In the genomic region with DNA sequence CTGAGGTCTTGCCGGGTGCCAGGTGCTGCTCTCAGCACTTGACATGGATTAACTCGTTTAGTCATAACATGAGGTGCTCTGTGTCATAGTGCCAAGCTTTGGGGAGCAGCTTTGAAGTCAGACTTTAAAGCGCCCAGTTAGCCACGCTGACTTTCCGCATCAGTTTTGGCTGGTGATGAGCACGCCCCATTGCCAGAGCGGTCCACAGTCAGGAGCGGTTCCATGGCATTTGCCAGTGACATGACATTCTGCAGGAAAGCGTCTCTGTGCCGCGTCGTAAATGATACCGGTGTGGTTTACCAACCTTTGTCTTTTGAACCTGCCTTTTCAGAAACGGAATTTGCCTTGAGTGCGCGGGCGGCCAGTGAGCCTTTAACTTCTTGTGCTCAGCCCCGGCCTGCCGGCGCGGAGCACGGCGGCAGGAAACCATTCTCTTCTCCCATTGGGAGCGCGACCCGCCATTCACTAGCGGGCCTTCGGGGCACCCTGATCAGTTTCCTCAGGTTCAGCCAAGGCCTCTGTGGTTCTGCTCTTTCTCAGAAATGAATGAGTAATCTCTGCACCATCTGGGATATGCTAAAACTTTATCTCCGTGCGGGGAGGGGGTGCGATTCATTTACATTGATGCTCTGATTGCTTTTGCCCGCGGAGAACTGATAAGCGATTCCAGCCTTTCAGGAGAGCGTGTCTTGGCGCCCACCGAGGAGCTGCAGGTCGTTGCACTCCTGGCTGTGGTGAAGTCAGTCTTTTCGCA, we compare ENCODE assay signal across 1 cellular context.
TF ChIP-seq lines count a peak whose summit lies in the region.

No MANE protein-coding gene starts in this region.

TF ChIP-seq in HepG2, 621 proteins besides CTCF, POLR2A, EP300 and RAD21 (continued from another document and continues in another):
- TF ChIP-seq, protein P1, sequence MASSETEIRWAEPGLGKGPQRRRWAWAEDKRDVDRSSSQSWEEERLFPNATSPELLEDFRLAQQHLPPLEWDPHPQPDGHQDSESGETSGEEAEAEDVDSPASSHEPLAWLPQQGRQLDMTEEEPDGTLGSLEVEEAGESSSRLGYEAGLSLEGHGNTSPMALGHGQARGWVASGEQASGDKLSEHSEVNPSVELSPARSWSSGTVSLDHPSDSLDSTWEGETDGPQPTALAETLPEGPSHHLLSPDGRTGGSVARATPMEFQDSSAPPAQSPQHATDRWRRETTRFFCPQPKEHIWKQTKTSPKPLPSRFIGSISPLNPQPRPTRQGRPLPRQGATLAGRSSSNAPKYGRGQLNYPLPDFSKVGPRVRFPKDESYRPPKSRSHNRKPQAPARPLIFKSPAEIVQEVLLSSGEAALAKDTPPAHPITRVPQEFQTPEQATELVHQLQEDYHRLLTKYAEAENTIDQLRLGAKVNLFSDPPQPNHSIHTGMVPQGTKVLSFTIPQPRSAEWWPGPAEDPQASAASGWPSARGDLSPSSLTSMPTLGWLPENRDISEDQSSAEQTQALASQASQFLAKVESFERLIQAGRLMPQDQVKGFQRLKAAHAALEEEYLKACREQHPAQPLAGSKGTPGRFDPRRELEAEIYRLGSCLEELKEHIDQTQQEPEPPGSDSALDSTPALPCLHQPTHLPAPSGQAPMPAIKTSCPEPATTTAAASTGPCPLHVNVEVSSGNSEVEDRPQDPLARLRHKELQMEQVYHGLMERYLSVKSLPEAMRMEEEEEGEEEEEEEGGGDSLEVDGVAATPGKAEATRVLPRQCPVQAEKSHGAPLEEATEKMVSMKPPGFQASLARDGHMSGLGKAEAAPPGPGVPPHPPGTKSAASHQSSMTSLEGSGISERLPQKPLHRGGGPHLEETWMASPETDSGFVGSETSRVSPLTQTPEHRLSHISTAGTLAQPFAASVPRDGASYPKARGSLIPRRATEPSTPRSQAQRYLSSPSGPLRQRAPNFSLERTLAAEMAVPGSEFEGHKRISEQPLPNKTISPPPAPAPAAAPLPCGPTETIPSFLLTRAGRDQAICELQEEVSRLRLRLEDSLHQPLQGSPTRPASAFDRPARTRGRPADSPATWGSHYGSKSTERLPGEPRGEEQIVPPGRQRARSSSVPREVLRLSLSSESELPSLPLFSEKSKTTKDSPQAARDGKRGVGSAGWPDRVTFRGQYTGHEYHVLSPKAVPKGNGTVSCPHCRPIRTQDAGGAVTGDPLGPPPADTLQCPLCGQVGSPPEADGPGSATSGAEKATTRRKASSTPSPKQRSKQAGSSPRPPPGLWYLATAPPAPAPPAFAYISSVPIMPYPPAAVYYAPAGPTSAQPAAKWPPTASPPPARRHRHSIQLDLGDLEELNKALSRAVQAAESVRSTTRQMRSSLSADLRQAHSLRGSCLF (CRISPR knock-in tag; IDR thresholded peaks at IDR 0.05; ENCODE audit: borderline replicate concordance): no peak
- TF ChIP-seq EED (CRISPR knock-in tag; IDR thresholded peaks at IDR 0.05) (no peak), CHD4 (IDR thresholded peaks at IDR 0.05; ENCODE audit: borderline replicate concordance, low read length) (no peak), FOXP1 (IDR thresholded peaks at IDR 0.05) (no peak), FOXP1 (CRISPR knock-in tag; IDR thresholded peaks at IDR 0.05) (no peak), ZFP36L1 (CRISPR knock-in tag; IDR thresholded peaks at IDR 0.05) (no peak), RARG (CRISPR knock-in tag; IDR thresholded peaks at IDR 0.05; ENCODE audit: low read depth) (no peak), DNMT1 (CRISPR knock-in tag; IDR thresholded peaks at IDR 0.05) (no peak), ZNF225 (CRISPR knock-in tag; IDR thresholded peaks at IDR 0.05) (no peak), ZNF468 (CRISPR knock-in tag; IDR thresholded peaks at IDR 0.05) (no peak), HOXA9 (CRISPR knock-in tag; IDR thresholded peaks at IDR 0.05; ENCODE audit: borderline replicate concordance) (no peak), CC2D1A (CRISPR knock-in tag; IDR thresholded peaks at IDR 0.05) (no peak), TRIM24 (CRISPR knock-in tag; IDR thresholded peaks at IDR 0.05) (no peak), HNF4G (IDR thresholded peaks at IDR 0.05; ENCODE audit: borderline replicate concordance, low read depth, low read length) (peak; percentile 26; the same call in 1 of the 2 replicates), HNF4G (CRISPR knock-in tag; IDR thresholded peaks at IDR 0.05; ENCODE audit: borderline replicate concordance, low read depth) (no peak), MTF1 (CRISPR knock-in tag; IDR thresholded peaks at IDR 0.05) (no peak), ZNF451 (CRISPR knock-in tag; IDR thresholded peaks at IDR 0.05) (no peak), SP4 (CRISPR knock-in tag; IDR thresholded peaks at IDR 0.05) (no peak), FOXC1 (CRISPR knock-in tag; IDR thresholded peaks at IDR 0.05; ENCODE audit: borderline replicate concordance) (no peak), TOE1 (CRISPR knock-in tag; IDR thresholded peaks at IDR 0.05) (no peak), ZMYM4 (CRISPR knock-in tag; IDR thresholded peaks at IDR 0.05) (peak; percentile 53; the same call in 1 of the 2 replicates), REPIN1 (CRISPR knock-in tag; IDR thresholded peaks at IDR 0.05; ENCODE audit: borderline replicate concordance, low read depth) (peak; percentile 48; the same call in 1 of the 2 replicates), ZBTB1 (CRISPR knock-in tag; IDR thresholded peaks at IDR 0.05; ENCODE audit: borderline replicate concordance) (no peak), BRCA1 (CRISPR knock-in tag; IDR thresholded peaks at IDR 0.05) (no peak), ZNF367 (CRISPR knock-in tag; IDR thresholded peaks at IDR 0.05; ENCODE audit: borderline replicate concordance) (no peak), ZNF589 (CRISPR knock-in tag; conservative IDR thresholded peaks at IDR 0.05) (no peak), MAFG (CRISPR knock-in tag; IDR thresholded peaks at IDR 0.05) (no peak)
- TF ChIP-seq, protein P2, sequence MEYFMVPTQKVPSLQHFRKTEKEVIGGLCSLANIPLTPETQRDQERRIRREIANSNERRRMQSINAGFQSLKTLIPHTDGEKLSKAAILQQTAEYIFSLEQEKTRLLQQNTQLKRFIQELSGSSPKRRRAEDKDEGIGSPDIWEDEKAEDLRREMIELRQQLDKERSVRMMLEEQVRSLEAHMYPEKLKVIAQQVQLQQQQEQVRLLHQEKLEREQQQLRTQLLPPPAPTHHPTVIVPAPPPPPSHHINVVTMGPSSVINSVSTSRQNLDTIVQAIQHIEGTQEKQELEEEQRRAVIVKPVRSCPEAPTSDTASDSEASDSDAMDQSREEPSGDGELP (IDR thresholded peaks at IDR 0.05; ENCODE audit: borderline replicate concordance, low read depth): no peak
- TF ChIP-seq, protein P3, sequence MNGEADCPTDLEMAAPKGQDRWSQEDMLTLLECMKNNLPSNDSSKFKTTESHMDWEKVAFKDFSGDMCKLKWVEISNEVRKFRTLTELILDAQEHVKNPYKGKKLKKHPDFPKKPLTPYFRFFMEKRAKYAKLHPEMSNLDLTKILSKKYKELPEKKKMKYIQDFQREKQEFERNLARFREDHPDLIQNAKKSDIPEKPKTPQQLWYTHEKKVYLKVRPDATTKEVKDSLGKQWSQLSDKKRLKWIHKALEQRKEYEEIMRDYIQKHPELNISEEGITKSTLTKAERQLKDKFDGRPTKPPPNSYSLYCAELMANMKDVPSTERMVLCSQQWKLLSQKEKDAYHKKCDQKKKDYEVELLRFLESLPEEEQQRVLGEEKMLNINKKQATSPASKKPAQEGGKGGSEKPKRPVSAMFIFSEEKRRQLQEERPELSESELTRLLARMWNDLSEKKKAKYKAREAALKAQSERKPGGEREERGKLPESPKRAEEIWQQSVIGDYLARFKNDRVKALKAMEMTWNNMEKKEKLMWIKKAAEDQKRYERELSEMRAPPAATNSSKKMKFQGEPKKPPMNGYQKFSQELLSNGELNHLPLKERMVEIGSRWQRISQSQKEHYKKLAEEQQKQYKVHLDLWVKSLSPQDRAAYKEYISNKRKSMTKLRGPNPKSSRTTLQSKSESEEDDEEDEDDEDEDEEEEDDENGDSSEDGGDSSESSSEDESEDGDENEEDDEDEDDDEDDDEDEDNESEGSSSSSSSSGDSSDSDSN (CRISPR knock-in tag; IDR thresholded peaks at IDR 0.05): 0 out of 2 replicates have a peak, but pooled peaks have one; percentile 51
- TF ChIP-seq, protein P4, sequence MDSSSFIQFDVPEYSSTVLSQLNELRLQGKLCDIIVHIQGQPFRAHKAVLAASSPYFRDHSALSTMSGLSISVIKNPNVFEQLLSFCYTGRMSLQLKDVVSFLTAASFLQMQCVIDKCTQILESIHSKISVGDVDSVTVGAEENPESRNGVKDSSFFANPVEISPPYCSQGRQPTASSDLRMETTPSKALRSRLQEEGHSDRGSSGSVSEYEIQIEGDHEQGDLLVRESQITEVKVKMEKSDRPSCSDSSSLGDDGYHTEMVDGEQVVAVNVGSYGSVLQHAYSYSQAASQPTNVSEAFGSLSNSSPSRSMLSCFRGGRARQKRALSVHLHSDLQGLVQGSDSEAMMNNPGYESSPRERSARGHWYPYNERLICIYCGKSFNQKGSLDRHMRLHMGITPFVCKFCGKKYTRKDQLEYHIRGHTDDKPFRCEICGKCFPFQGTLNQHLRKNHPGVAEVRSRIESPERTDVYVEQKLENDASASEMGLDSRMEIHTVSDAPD (CRISPR knock-in tag; IDR thresholded peaks at IDR 0.05): peak; percentile 69; the same call in 1 of the 2 replicates
- TF ChIP-seq, protein P5, sequence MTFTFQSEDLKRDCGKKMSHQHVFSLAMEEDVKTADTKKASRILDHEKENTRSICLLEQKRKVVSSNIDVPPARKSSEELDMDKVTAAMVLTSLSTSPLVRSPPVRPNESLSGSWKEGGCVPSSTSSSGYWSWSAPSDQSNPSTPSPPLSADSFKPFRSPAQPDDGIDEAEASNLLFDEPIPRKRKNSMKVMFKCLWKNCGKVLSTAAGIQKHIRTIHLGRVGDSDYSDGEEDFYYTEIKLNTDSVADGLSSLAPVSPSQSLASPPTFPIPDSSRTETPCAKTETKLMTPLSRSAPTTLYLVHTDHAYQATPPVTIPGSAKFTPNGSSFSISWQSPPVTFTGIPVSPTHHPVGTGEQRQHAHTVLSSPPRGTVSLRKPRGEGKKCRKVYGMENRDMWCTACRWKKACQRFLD (CRISPR knock-in tag; IDR thresholded peaks at IDR 0.05; ENCODE audit: borderline replicate concordance): no peak
- TF ChIP-seq, protein P6, sequence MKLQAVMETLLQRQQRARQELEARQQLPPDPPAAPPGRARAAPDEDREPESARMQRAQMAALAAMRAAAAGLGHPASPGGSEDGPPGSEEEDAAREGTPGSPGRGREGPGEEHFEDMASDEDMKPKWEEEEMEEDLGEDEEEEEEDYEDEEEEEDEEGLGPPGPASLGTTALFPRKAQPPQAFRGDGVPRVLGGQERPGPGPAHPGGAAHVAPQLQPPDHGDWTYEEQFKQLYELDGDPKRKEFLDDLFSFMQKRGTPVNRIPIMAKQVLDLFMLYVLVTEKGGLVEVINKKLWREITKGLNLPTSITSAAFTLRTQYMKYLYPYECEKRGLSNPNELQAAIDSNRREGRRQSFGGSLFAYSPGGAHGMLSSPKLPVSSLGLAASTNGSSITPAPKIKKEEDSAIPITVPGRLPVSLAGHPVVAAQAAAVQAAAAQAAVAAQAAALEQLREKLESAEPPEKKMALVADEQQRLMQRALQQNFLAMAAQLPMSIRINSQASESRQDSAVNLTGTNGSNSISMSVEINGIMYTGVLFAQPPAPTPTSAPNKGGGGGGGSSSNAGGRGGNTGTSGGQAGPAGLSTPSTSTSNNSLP (IDR thresholded peaks at IDR 0.05; ENCODE audit: low read depth, low read length): no peak
- TF ChIP-seq, protein P7, sequence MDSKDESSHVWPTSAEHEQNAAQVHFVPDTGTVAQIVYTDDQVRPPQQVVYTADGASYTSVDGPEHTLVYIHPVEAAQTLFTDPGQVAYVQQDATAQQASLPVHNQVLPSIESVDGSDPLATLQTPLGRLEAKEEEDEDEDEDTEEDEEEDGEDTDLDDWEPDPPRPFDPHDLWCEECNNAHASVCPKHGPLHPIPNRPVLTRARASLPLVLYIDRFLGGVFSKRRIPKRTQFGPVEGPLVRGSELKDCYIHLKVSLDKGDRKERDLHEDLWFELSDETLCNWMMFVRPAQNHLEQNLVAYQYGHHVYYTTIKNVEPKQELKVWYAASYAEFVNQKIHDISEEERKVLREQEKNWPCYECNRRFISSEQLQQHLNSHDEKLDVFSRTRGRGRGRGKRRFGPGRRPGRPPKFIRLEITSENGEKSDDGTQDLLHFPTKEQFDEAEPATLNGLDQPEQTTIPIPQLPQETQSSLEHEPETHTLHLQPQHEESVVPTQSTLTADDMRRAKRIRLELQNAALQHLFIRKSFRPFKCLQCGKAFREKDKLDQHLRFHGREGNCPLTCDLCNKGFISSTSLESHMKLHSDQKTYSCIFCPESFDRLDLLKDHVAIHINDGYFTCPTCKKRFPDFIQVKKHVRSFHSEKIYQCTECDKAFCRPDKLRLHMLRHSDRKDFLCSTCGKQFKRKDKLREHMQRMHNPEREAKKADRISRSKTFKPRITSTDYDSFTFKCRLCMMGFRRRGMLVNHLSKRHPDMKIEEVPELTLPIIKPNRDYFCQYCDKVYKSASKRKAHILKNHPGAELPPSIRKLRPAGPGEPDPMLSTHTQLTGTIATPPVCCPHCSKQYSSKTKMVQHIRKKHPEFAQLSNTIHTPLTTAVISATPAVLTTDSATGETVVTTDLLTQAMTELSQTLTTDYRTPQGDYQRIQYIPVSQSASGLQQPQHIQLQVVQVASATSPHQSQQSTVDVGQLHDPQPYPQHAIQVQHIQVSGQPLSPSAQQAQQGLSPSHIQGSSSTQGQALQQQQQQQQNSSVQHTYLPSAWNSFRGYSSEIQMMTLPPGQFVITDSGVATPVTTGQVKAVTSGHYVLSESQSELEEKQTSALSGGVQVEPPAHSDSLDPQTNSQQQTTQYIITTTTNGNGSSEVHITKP (CRISPR knock-in tag; IDR thresholded peaks at IDR 0.05; ENCODE audit: low read depth): no peak
- TF ChIP-seq, protein P8, sequence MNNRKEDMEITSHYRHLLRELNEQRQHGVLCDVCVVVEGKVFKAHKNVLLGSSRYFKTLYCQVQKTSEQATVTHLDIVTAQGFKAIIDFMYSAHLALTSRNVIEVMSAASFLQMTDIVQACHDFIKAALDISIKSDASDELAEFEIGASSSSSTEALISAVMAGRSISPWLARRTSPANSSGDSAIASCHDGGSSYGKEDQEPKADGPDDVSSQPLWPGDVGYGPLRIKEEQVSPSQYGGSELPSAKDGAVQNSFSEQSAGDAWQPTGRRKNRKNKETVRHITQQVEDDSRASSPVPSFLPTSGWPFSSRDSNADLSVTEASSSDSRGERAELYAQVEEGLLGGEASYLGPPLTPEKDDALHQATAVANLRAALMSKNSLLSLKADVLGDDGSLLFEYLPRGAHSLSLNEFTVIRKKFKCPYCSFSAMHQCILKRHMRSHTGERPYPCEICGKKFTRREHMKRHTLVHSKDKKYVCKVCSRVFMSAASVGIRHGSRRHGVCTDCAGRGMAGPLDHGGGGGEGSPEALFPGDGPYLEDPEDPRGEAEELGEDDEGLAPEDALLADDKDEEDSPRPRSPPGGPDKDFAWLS (CRISPR knock-in tag; IDR thresholded peaks at IDR 0.05; ENCODE audit: borderline replicate concordance): no peak
